In genomic region chr16:89373355-89374110, GRCh38 we compare ENCODE assay signal across 10 cellular contexts.
A peak's percentile ranks its signal among the peaks of the same experiment; 100 is the strongest.
DNase-seq lines count a peak whose midpoint lies in the region; ATAC-seq and TF ChIP-seq lines count a peak whose summit lies in the region.
"Had no signal": no experiment of that assay in that cellular context is flagged by ENCODE, and none has a peak within 500 bp of the region (broad histone marks: within the 10 kb centered on the region; RNA-seq: fewer than 3 reads in every experiment).

No MANE protein-coding gene starts in this region.

- no peak overlapping the region for H4K91ac ChIP-seq in mesenchymal stem cell (ENCODE audit: low read length)

- H3K36me3 Mint-ChIP-seq in activated naive CD8-positive, alpha-beta T cell treated with anti-CD3 and anti-CD28 coated beads for 36 hours, result peaks cover 31% of the 10 kb centered on the region
- peaks cover 21% of the 10 kb centered on the region for H3K36me3 Mint-ChIP-seq in activated T-helper 2 cell treated with anti-CD3 and anti-CD28 coated beads, Interferon-gamma antibody, Interleukin-2, Interleukin-4, amounts not matched to agents 10 μg/mL and 5 μg/mL and 100 μg/mL, durations not matched to agents 14 hours and 24 hours and 36 hours (ENCODE audit: low read depth)

- no peak overlapping the region for H2AK5ac ChIP-seq in mesenchymal stem cell (ENCODE audit: low read length, severe bottlenecking)

- intact Hi-C loops in activated T-helper 2 cell treated with anti-CD3 and anti-CD28 coated beads, Interferon-gamma antibody, Interleukin-2, Interleukin-4, amounts not matched to agents 10 μg/mL and 5 μg/mL and 100 μg/mL, durations not matched to agents 14 hours and 24 hours and 36 hours (cut with micrococcal nuclease), result no loop called here

- peak overlapping the region; percentile 42 for H3K27ac Mint-ChIP-seq in activated naive CD8-positive, alpha-beta T cell treated with anti-CD3 and anti-CD28 coated beads for 36 hours
- no peak overlapping the region for H3K27ac Mint-ChIP-seq in activated T-helper 2 cell treated with anti-CD3 and anti-CD28 coated beads, Interferon-gamma antibody, Interleukin-2, Interleukin-4, amounts not matched to agents 10 μg/mL and 5 μg/mL and 100 μg/mL, durations not matched to agents 14 hours and 24 hours and 36 hours

- H2BK15ac ChIP-seq in mesenchymal stem cell (ENCODE audit: low read depth, poor library complexity, severe bottlenecking), result no peak overlapping the region

- no peak for ATAC-seq in HG02763 (IDR thresholded peaks at IDR 0.05; ENCODE audit: unreplicated experiment)

- H3K27me3 Mint-ChIP-seq in activated naive CD8-positive, alpha-beta T cell treated with anti-CD3 and anti-CD28 coated beads for 36 hours, result no peaks in the 10 kb centered on the region
- no peaks in the 10 kb centered on the region for H3K27me3 Mint-ChIP-seq in activated T-helper 2 cell treated with anti-CD3 and anti-CD28 coated beads, Interferon-gamma antibody, Interleukin-2, Interleukin-4, amounts not matched to agents 10 μg/mL and 5 μg/mL and 100 μg/mL, durations not matched to agents 14 hours and 24 hours and 36 hours (ENCODE audit: low read depth)

- no peak overlapping the region for H2BK120ac ChIP-seq in mesenchymal stem cell (ENCODE audit: low read depth, low read length)

- peak overlapping the region; percentile 34 for H3K4me2 ChIP-seq in mesenchymal stem cell (ENCODE audit: low read length, poor library complexity, severe bottlenecking)

- H3K23ac ChIP-seq in mesenchymal stem cell (ENCODE audit: low read length in 2 of 2), result no peak overlapping the region

- H3K18ac ChIP-seq in mesenchymal stem cell (ENCODE audit: low read depth in 1 of 2, low read length in 2 of 2), result peak overlapping the region in 1 of 2 experiments; percentile 24

- peak overlapping the region; percentile 57 for H3K27ac ChIP-seq in mesenchymal stem cell (ENCODE audit: low read length, poor library complexity, severe bottlenecking)

- no peak overlapping the region for H2BK5ac ChIP-seq in mesenchymal stem cell (ENCODE audit: low read depth, low read length, poor library complexity, severe bottlenecking)

- H3K4me3 ChIP-seq in fibroblast of the aortic adventitia (ENCODE audit: low read depth, low read length) (no peak overlapping the region), mesenchymal stem cell (ENCODE audit: insufficient read depth in 1 of 2, low read depth in 1 of 2, low read length in 2 of 2) (no peak overlapping the region)
- H3K4me3 ChIP-seq: esophagus muscularis mucosa had no signal

- H2AFZ ChIP-seq in mesenchymal stem cell (ENCODE audit: low read depth, low read length), result no peak overlapping the region

- H3K79me1 ChIP-seq in mesenchymal stem cell (replicated peaks; ENCODE audit: low read length, poor library complexity, severe bottlenecking), result peaks cover 5% of the 10 kb centered on the region

- no peak overlapping the region for H2BK12ac ChIP-seq in mesenchymal stem cell (ENCODE audit: low read length in 2 of 2)

- H3K4me1 ChIP-seq in mesenchymal stem cell (ENCODE audit: control insufficient read depth, insufficient read depth, low read depth, low read length), result peaks cover 45% of the 10 kb centered on the region

- no peak overlapping the region for H3K9ac ChIP-seq in mesenchymal stem cell (ENCODE audit: low read length)

- peaks cover 80% of the 10 kb centered on the region for H3K4me1 Mint-ChIP-seq in activated naive CD8-positive, alpha-beta T cell treated with anti-CD3 and anti-CD28 coated beads for 36 hours
- peaks cover 28% of the 10 kb centered on the region for H3K4me1 Mint-ChIP-seq in activated T-helper 2 cell treated with anti-CD3 and anti-CD28 coated beads, Interferon-gamma antibody, Interleukin-2, Interleukin-4, amounts not matched to agents 10 μg/mL and 5 μg/mL and 100 μg/mL, durations not matched to agents 14 hours and 24 hours and 36 hours (ENCODE audit: low read depth)

- 72% methylated on average over 32 of the region's 32 CpGs for WGBS in mesenchymal stem cell

- no peak for DNase-seq in activated naive CD8-positive, alpha-beta T cell treated with anti-CD3 and anti-CD28 coated beads for 36 hours
- DNase-seq in fibroblast of the aortic adventitia (ENCODE audit: low read depth) (peak; percentile 71), mesenchymal stem cell (peak; percentile 94), superior temporal gyrus (ENCODE audit: extremely low spot score) (peak; percentile 77), AG08395 (ENCODE audit: low spot score) (no peak), NCI-H2196 treated with DMSO at 0.1 percent for 48 hours (lab: John Stamatoyannopoulos, UW; ENCODE audit: unreplicated experiment) (no peak)
- no peak for DNase-seq in activated T-helper 2 cell treated with anti-CD3 and anti-CD28 coated beads, Interferon-gamma antibody, Interleukin-2, Interleukin-4, amounts not matched to agents 10 μg/mL and 5 μg/mL and 100 μg/mL, durations not matched to agents 14 hours and 24 hours and 36 hours (ENCODE audit: low spot score)
- DNase-seq: activated gamma-delta T cell had no signal

- H3K14ac ChIP-seq in mesenchymal stem cell (ENCODE audit: low read length in 2 of 2), result no peak overlapping the region

- H3K9me3 ChIP-seq in mesenchymal stem cell (ENCODE audit: control insufficient read depth, low read length), result peaks cover 5% of the 10 kb centered on the region

- peak overlapping the region; percentile 25 for H3K4me3 Mint-ChIP-seq in activated naive CD8-positive, alpha-beta T cell treated with anti-CD3 and anti-CD28 coated beads for 36 hours
- no peak overlapping the region for H3K4me3 Mint-ChIP-seq in activated T-helper 2 cell treated with anti-CD3 and anti-CD28 coated beads, Interferon-gamma antibody, Interleukin-2, Interleukin-4, amounts not matched to agents 10 μg/mL and 5 μg/mL and 100 μg/mL, durations not matched to agents 14 hours and 24 hours and 36 hours (ENCODE audit: low read depth)

- peaks cover 5% of the 10 kb centered on the region for H3K9me3 Mint-ChIP-seq in activated naive CD8-positive, alpha-beta T cell treated with anti-CD3 and anti-CD28 coated beads for 36 hours
- H3K9me3 Mint-ChIP-seq in activated T-helper 2 cell treated with anti-CD3 and anti-CD28 coated beads, Interferon-gamma antibody, Interleukin-2, Interleukin-4, amounts not matched to agents 10 μg/mL and 5 μg/mL and 100 μg/mL, durations not matched to agents 14 hours and 24 hours and 36 hours, result peaks cover 4% of the 10 kb centered on the region

- no peaks in the 10 kb centered on the region for H3K27me3 ChIP-seq in mesenchymal stem cell (ENCODE audit: control insufficient read depth in 1 of 2, insufficient read depth in 1 of 2, low read length in 2 of 2)
- H3K27me3 ChIP-seq: esophagus muscularis mucosa had no signal

- H3K36me3 ChIP-seq in mesenchymal stem cell (ENCODE audit: control insufficient read depth in 1 of 2, insufficient read depth in 2 of 2, low read depth in 1 of 2, low read length in 2 of 2), result peaks cover 14% of the 10 kb centered on the region in 2 experiments

- H4K8ac ChIP-seq in mesenchymal stem cell (ENCODE audit: low read length), result no peak overlapping the region

- TF ChIP-seq CTCF in fibroblast of the aortic adventitia (IDR thresholded peaks at IDR 0.05; ENCODE audit: insufficient read depth, low read length), result no peak

- no peak overlapping the region for H3K4ac ChIP-seq in mesenchymal stem cell (ENCODE audit: low read depth in 1 of 2, low read length in 2 of 2)

Comparison
In these comparisons a context has a peak if more than half of its experiments do, and no peak if none do; other contexts are left out.
1. DNase-seq: peak in fibroblast of the aortic adventitia (single experiment), mesenchymal stem cell (single experiment) and superior temporal gyrus (single experiment); none in activated naive CD8-positive, alpha-beta T cell treated with anti-CD3 and anti-CD28 coated beads for 36 hours (single experiment), activated T-helper 2 cell treated with anti-CD3 and anti-CD28 coated beads, Interferon-gamma antibody, Interleukin-2, Interleukin-4, amounts not matched to agents 10 μg/mL and 5 μg/mL and 100 μg/mL, durations not matched to agents 14 hours and 24 hours and 36 hours (single experiment), AG08395 (single experiment) and NCI-H2196 treated with DMSO at 0.1 percent for 48 hours (single experiment).